1 cellular context compared by ENCODE assay signal in the genomic region with DNA sequence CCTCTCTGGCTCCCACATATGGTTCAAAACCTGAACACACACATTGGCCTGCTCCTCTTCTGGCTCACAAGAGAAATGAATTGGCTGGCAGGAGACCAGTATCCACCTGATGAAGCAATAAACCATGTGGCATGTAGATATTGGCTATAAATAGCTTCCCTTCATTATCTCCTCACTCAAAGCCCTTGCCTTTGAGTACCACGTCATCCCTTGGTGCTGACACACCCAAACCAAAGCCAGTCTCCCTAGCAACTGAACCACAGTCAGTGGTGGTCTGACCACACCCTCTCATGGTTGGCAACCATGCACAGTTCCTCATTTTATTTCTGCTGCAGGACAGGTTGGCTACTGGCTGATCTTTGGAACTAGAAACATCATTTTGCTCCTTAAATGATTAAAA.
TF ChIP-seq lines count a peak whose summit lies in the region.

No MANE protein-coding gene starts in this region.

TF ChIP-seq in K562, 482 proteins besides CTCF, POLR2A, EP300 and RAD21 (continued from another document):
- TF ChIP-seq ZC3H4 (CRISPR knock-in tag; IDR thresholded peaks at IDR 0.05; ENCODE audit: borderline replicate concordance) = no peak
- TF ChIP-seq, protein P1, sequence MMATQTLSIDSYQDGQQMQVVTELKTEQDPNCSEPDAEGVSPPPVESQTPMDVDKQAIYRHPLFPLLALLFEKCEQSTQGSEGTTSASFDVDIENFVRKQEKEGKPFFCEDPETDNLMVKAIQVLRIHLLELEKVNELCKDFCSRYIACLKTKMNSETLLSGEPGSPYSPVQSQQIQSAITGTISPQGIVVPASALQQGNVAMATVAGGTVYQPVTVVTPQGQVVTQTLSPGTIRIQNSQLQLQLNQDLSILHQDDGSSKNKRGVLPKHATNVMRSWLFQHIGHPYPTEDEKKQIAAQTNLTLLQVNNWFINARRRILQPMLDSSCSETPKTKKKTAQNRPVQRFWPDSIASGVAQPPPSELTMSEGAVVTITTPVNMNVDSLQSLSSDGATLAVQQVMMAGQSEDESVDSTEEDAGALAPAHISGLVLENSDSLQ (IDR thresholded peaks at IDR 0.05) = no peak
- TF ChIP-seq BCOR (IDR thresholded peaks at IDR 0.05) = no peak
- TF ChIP-seq GABPB2 (CRISPR knock-in tag; conservative IDR thresholded peaks at IDR 0.05) = no peak
- TF ChIP-seq CEBPG (CRISPR knock-in tag; IDR thresholded peaks at IDR 0.05) = peak; percentile 83
- TF ChIP-seq CEBPG (tag; conservative IDR thresholded peaks at IDR 0.05 in 1 of 2, IDR thresholded peaks at IDR 0.05 in 1 of 2) = peak; percentile 70 to 89
- TF ChIP-seq HDAC6 (IDR thresholded peaks at IDR 0.05; ENCODE audit: low read depth, low read length) = no peak
- peak in 1 of 2 experiments; percentile 44; a peak in 1 of 4 replicates for TF ChIP-seq MAZ (CRISPR knock-in tag; conservative IDR thresholded peaks at IDR 0.05 in 1 of 2, IDR thresholded peaks at IDR 0.05 in 1 of 2)
- TF ChIP-seq SPI1 (IDR thresholded peaks at IDR 0.05; ENCODE audit: borderline replicate concordance, low read depth, low read length) = peak; percentile 95
- TF ChIP-seq, protein P2, sequence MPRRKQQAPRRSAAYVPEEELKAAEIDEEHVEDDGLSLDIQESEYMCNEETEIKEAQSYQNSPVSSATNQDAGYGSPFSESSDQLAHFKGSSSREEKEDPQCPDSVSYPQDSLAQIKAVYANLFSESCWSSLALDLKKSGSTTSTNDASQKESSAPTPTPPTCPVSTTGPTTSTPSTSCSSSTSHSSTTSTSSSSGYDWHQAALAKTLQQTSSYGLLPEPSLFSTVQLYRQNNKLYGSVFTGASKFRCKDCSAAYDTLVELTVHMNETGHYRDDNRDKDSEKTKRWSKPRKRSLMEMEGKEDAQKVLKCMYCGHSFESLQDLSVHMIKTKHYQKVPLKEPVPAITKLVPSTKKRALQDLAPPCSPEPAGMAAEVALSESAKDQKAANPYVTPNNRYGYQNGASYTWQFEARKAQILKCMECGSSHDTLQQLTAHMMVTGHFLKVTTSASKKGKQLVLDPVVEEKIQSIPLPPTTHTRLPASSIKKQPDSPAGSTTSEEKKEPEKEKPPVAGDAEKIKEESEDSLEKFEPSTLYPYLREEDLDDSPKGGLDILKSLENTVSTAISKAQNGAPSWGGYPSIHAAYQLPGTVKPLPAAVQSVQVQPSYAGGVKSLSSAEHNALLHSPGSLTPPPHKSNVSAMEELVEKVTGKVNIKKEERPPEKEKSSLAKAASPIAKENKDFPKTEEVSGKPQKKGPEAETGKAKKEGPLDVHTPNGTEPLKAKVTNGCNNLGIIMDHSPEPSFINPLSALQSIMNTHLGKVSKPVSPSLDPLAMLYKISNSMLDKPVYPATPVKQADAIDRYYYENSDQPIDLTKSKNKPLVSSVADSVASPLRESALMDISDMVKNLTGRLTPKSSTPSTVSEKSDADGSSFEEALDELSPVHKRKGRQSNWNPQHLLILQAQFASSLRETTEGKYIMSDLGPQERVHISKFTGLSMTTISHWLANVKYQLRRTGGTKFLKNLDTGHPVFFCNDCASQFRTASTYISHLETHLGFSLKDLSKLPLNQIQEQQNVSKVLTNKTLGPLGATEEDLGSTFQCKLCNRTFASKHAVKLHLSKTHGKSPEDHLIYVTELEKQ (CRISPR knock-in tag; IDR thresholded peaks at IDR 0.05) = no peak
- peak; percentile 46 for TF ChIP-seq CBFA2T2 (conservative IDR thresholded peaks at IDR 0.05)
- no peak for TF ChIP-seq NCOA4 (IDR thresholded peaks at IDR 0.05; ENCODE audit: partially characterized antibody)
- no peak for TF ChIP-seq ZNF507 (tag; conservative IDR thresholded peaks at IDR 0.05)
- TF ChIP-seq TEAD4 (IDR thresholded peaks at IDR 0.05; ENCODE audit: low read length) = peak; percentile 80
- TF ChIP-seq TEAD4 (CRISPR knock-in tag; IDR thresholded peaks at IDR 0.05; ENCODE audit: borderline replicate concordance) = no peak
- TF ChIP-seq, protein P3, sequence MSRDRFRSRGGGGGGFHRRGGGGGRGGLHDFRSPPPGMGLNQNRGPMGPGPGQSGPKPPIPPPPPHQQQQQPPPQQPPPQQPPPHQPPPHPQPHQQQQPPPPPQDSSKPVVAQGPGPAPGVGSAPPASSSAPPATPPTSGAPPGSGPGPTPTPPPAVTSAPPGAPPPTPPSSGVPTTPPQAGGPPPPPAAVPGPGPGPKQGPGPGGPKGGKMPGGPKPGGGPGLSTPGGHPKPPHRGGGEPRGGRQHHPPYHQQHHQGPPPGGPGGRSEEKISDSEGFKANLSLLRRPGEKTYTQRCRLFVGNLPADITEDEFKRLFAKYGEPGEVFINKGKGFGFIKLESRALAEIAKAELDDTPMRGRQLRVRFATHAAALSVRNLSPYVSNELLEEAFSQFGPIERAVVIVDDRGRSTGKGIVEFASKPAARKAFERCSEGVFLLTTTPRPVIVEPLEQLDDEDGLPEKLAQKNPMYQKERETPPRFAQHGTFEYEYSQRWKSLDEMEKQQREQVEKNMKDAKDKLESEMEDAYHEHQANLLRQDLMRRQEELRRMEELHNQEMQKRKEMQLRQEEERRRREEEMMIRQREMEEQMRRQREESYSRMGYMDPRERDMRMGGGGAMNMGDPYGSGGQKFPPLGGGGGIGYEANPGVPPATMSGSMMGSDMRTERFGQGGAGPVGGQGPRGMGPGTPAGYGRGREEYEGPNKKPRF (IDR thresholded peaks at IDR 0.05; ENCODE audit: low read depth, low read length) = no peak
